In genomic region chr11:47257518-47258316, GRCh38 we compare ENCODE assay signal across 8 cellular contexts. TPM values are rescaled to one million over a fixed set of nuclear protein-coding genes. Genes with fewer than 3 reads are reported as not detected.
DNase-seq lines count a peak whose midpoint lies in the region; ATAC-seq and TF ChIP-seq lines count a peak whose summit lies in the region.

NR1H3 (plus strand) TSS chr11:47257996; CDS start chr11:47259217, 1,221 bp downstream.

- CTCF ChIA-PET in naive thymus-derived CD4-positive, alpha-beta T cell (lab: Charles Lee): no interaction called here

- H3K27ac Mint-ChIP-seq in T-helper 17 cell: no peak within 1 kb of the TSS
- peak within 1 kb of the TSS in 4 of 9 donors; percentile 15 to 65 (median 33) for H3K27ac Mint-ChIP-seq in naive thymus-derived CD4-positive, alpha-beta T cell

- H3K79me2 ChIP-seq in fibroblast of lung (ENCODE audit: control insufficient read depth, insufficient read depth, low read length): no peaks in the 10 kb centered on the region

- TF ChIP-seq CTCF in GM20000 (IDR thresholded peaks at IDR 0.05; ENCODE audit: extremely low read depth, missing control alignments): peak; percentile 19
- TF ChIP-seq CTCF in fibroblast of lung (conservative IDR thresholded peaks at IDR 0.05 in 1 of 2, IDR thresholded peaks at IDR 0.05 in 1 of 2; ENCODE audit: low read depth in 1 of 2, low read length in 2 of 2): peak; percentile 63 to 81

- peak within 1 kb of the TSS; percentile 80 for H3K4me2 ChIP-seq in fibroblast of lung (ENCODE audit: extremely low read depth, insufficient read depth, low read length)

- peaks cover 2% of the 10 kb centered on the region for H3K36me3 ChIP-seq in fibroblast of lung (ENCODE audit: control insufficient read depth, insufficient read depth, low read length)
- no peaks in the 10 kb centered on the region for H3K36me3 ChIP-seq in naive thymus-derived CD4-positive, alpha-beta T cell (ENCODE audit: control insufficient read depth in 2 of 3, insufficient read depth in 3 of 3, low read length in 3 of 3)

- peaks cover 33% of the 10 kb centered on the region for H3K4me1 ChIP-seq in fibroblast of lung (ENCODE audit: control insufficient read depth, extremely low read depth, insufficient read depth, low read length)
- peaks cover 0 to 11% of the 10 kb centered on the region in 2 donors for H3K4me1 ChIP-seq in naive thymus-derived CD4-positive, alpha-beta T cell (ENCODE audit: control insufficient read depth in 2 of 2, insufficient read depth in 2 of 2, low read length in 2 of 2)

- no peaks in the 10 kb centered on the region for H4K20me1 ChIP-seq in fibroblast of lung (ENCODE audit: control insufficient read depth, extremely low read depth, insufficient read depth, low read length)

- POLR2A ChIA-PET in naive thymus-derived CD4-positive, alpha-beta T cell (lab: Charles Lee): interaction anchor here (0.6 to 2.8 kb wide), 5 partner anchors 9 to 147 kb away, joined by 3 to 20 read pairs (median 3); partner anchors contain the start of genes ACP2 and DDB2

- H3K9ac ChIP-seq in fibroblast of lung (ENCODE audit: insufficient read depth, low read length): peak within 1 kb of the TSS; percentile 37

- in situ Hi-C loops in ACHN (cut with HindIII; ENCODE audit: low pct_ligation_motif_present, low pct_unique_long_range_greater_than_20kb, low sequenced_read_pairs): no loop called here

- H3K4me1 Mint-ChIP-seq in T-helper 17 cell: peaks cover 10% of the 10 kb centered on the region
- H3K4me1 Mint-ChIP-seq in naive thymus-derived CD4-positive, alpha-beta T cell: peaks cover 11 to 22% (median 18%) of the 10 kb centered on the region in 7 donors

- H3K27me3 Mint-ChIP-seq in T-helper 17 cell: no peaks in the 10 kb centered on the region
- no peaks in the 10 kb centered on the region for H3K27me3 Mint-ChIP-seq in naive thymus-derived CD4-positive, alpha-beta T cell

- no peaks in the 10 kb centered on the region for H3K36me3 Mint-ChIP-seq in T-helper 17 cell (ENCODE audit: low read depth)
- H3K36me3 Mint-ChIP-seq in naive thymus-derived CD4-positive, alpha-beta T cell: no peaks in the 10 kb centered on the region

- H3K4me3 ChIP-seq in fibroblast of lung (replicated peaks in 1 of 4; ENCODE audit: control extremely low read depth in 1 of 4, insufficient read depth in 1 of 4, low read depth in 3 of 4, low read length in 4 of 4): peak within 1 kb of the TSS; percentile 12 to 79 (median 40)
- no peak within 1 kb of the TSS for H3K4me3 ChIP-seq in naive thymus-derived CD4-positive, alpha-beta T cell (ENCODE audit: low read length)

- H3K27ac ChIP-seq in fibroblast of lung (ENCODE audit: insufficient read depth, low read length): peak within 1 kb of the TSS; percentile 59
- H3K27ac ChIP-seq in naive thymus-derived CD4-positive, alpha-beta T cell (ENCODE audit: low read depth, low read length): no peak within 1 kb of the TSS

- no peaks in the 10 kb centered on the region for H3K27me3 ChIP-seq in fibroblast of lung (ENCODE audit: control insufficient read depth, insufficient read depth, low read length)
- no peaks in the 10 kb centered on the region for H3K27me3 ChIP-seq in naive thymus-derived CD4-positive, alpha-beta T cell (ENCODE audit: control insufficient read depth in 2 of 2, insufficient read depth in 2 of 2, low read length in 2 of 2)

- H3K9me3 Mint-ChIP-seq in naive thymus-derived CD4-positive, alpha-beta T cell: no peaks in the 10 kb centered on the region

- peak within 1 kb of the TSS; percentile 15 for H3K4me3 Mint-ChIP-seq in T-helper 17 cell
- no peak within 1 kb of the TSS for H3K4me3 Mint-ChIP-seq in naive thymus-derived CD4-positive, alpha-beta T cell

- H3K9me3 ChIP-seq in T-helper 17 cell (ENCODE audit: control insufficient read depth, low read length, poor library complexity, severe bottlenecking) (no peaks in the 10 kb centered on the region), fibroblast of lung (ENCODE audit: control insufficient read depth, insufficient read depth, low read depth, low read length) (no peaks in the 10 kb centered on the region)
- H3K9me3 ChIP-seq in naive thymus-derived CD4-positive, alpha-beta T cell (ENCODE audit: control insufficient read depth in 2 of 3, low read length in 3 of 3): no peaks in the 10 kb centered on the region

- intact Hi-C loops in naive thymus-derived CD4-positive, alpha-beta T cell (cut with micrococcal nuclease): no loop called here

- DNase-seq in ACHN: peak; percentile 64
- DNase-seq in GM20000 (ENCODE audit: low spot score): peak; percentile 39
- DNase-seq in T-helper 17 cell: no peak
- DNase-seq in fibroblast of lung (ENCODE audit: low read depth in 2 of 2): peak; percentile 68 to 96
- no peak for DNase-seq in naive thymus-derived CD4-positive, alpha-beta T cell
- DNase-seq in NCI-H345 treated with DMSO at 0.1 percent for 48 hours (lab: John Stamatoyannopoulos, UW; ENCODE audit: unreplicated experiment): no peak
- DNase-seq in KG1 (lab: John Stamatoyannopoulos, UW): no peak
- no peak for DNase-seq in NCI-H2081 treated with DMSO at 0.1 percent for 48 hours (lab: John Stamatoyannopoulos, UW)

- H2AFZ ChIP-seq in fibroblast of lung (ENCODE audit: low read length): peak within 1 kb of the TSS; percentile 60

- no peak for ATAC-seq in T-helper 17 cell
- peak; percentile 44 for ATAC-seq in naive thymus-derived CD4-positive, alpha-beta T cell

RNA-seq across cellular contexts. Expression of gene NR1H3, which starts in this region (rescaled TPM):
- total RNA-seq in T-helper 17 cell (1 to 10 TPM; 2.2 to 4.3 TPM), fibroblast of lung (55.5 and 56.3 TPM in 2 replicates)
- 16.9 and 21.3 TPM in 2 replicates for polyA plus RNA-seq in fibroblast of lung
- 22.8 and 29.0 TPM in 2 replicates for polyA plus RNA-seq in fibroblast of lung (2012)
- 34.5 and 95.8 TPM in 2 replicates for polyA minus RNA-seq in fibroblast of lung (ENCODE audit: low replicate concordance)
- 10 to 100 TPM in 3 of 5 experiments, 1 to 10 TPM in 2; 3.7 to 19.4 (median 10.6) TPM for total RNA-seq in naive thymus-derived CD4-positive, alpha-beta T cell
- 1 to 10 TPM; 5.2 to 8.3 TPM for polyA plus RNA-seq in naive thymus-derived CD4-positive, alpha-beta T cell

Comparison
In these comparisons a context has a peak if more than half of its experiments do, and no peak if none do; other contexts are left out.
1. DNase-seq: peak in ACHN (single experiment), GM20000 (single experiment) and fibroblast of lung (2 of 2); none in T-helper 17 cell (0 of 3), naive thymus-derived CD4-positive, alpha-beta T cell (0 of 9), NCI-H345 treated with DMSO at 0.1 percent for 48 hours (single experiment), KG1 (single experiment) and NCI-H2081 treated with DMSO at 0.1 percent for 48 hours (single experiment).